ENCODE assay signal across 22 cellular contexts in the genomic region with DNA sequence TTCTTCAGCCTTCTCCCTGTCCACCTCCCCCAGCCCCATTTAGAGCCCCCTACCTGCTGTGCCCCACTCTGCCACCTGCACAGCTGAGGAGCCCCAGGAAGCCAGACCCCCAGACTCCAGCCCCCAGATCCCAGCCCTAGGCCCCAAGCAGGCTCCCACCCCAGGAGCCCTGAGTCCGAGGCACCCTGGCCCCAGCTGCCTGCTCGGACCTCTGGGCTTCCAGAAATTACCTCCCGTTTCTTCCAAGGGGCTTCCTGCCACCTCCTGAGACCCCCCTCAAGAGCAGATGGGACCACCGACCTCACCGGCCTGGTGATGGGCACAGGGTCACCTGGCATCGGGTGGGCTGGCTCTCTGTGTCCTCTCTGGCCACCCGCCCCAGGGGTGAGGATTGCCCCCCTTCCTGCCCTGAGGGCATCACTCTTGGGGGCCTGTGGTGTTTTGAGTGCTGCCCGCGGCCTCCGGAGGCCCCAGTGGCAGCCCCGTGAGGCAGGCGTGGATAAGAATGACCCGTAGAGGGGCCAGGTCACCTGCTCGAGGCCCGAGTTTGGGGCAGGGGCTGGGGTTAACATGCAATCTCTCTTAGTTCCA. TPM values are rescaled to one million over a fixed set of nuclear protein-coding genes. Genes with fewer than 3 reads are reported as not detected.
DNase-seq lines count a peak whose midpoint lies in the region; ATAC-seq and FAIRE-seq lines count a peak whose summit lies in the region.
"Had no signal": no experiment of that assay in that cellular context is flagged by ENCODE, and none has a peak within 500 bp of the region (broad histone marks: within the 10 kb centered on the region; RNA-seq: fewer than 3 reads in every experiment).

No MANE protein-coding gene starts in this region.

- H3K9me3 ChIP-seq in T-helper 17 cell (ENCODE audit: control insufficient read depth, low read length, poor library complexity, severe bottlenecking): no peaks in the 10 kb centered on the region
- H3K9me3 ChIP-seq in small intestine (ENCODE audit: control insufficient read depth, low read depth): no peaks in the 10 kb centered on the region
- H3K9me3 ChIP-seq in CD8-positive, alpha-beta memory T cell (ENCODE audit: low read length): no peaks in the 10 kb centered on the region
- H3K9me3 ChIP-seq: colonic mucosa had no signal

- peaks cover 20% of the 10 kb centered on the region for H3K27me3 ChIP-seq in H7 (ENCODE audit: control insufficient read depth, insufficient read depth, low read length)
- H3K27me3 ChIP-seq in layer of hippocampus (ENCODE audit: control insufficient read depth, insufficient read depth, low read length): peaks cover 7% of the 10 kb centered on the region
- no peaks in the 10 kb centered on the region for H3K27me3 ChIP-seq in small intestine (ENCODE audit: control insufficient read depth in 2 of 2, insufficient read depth in 2 of 2, low read length in 2 of 2)
- H3K27me3 ChIP-seq in CD8-positive, alpha-beta memory T cell (ENCODE audit: insufficient read depth, low read length, poor library complexity, severe bottlenecking): no peaks in the 10 kb centered on the region
- H3K27me3 ChIP-seq: foreskin keratinocyte had no signal

- no peak for ATAC-seq in T-helper 17 cell

- WGBS in small intestine, 3 donors: 31 to 67% (median 46%) methylated on average over 15 of the region's 15 CpGs

- CTCF ChIA-PET in CD8-positive, alpha-beta memory T cell (lab: Charles Lee): interaction anchor here (1.5 to 2.7 kb wide), 3 partner anchors 9 to 62 kb away, joined by 4 to 9 read pairs (median 4); no protein-coding TSS in a partner anchor

- no peak overlapping the region for H3K27ac Mint-ChIP-seq in T-helper 17 cell
- no peak overlapping the region for H3K27ac Mint-ChIP-seq in CD8-positive, alpha-beta memory T cell
- H3K27ac Mint-ChIP-seq: activated CD4-positive, alpha-beta T cell treated with anti-CD3 and anti-CD28 coated beads for 36 hours; activated naive CD4-positive, alpha-beta T cell treated with anti-CD3 and anti-CD28 coated beads, Interleukin-2, amount 50 U/mL, for 72 hours; stimulated activated effector memory CD8-positive, alpha-beta T cell treated with anti-CD3 and anti-CD28 coated beads, Interleukin-12 subunit alpha, Interleukin-12 subunit beta, amount 100 ng/mL, for 72 hours had no signal

- H3K36me3 ChIP-seq in H7 (replicated peaks; ENCODE audit: control insufficient read depth, insufficient read depth, low read length) (no peaks in the 10 kb centered on the region), small intestine (ENCODE audit: control insufficient read depth in 2 of 2, insufficient read depth in 2 of 2, low read length in 2 of 2) (peaks cover 0 to 7% of the 10 kb centered on the region in 2 donors)
- no peaks in the 10 kb centered on the region for H3K36me3 ChIP-seq in CD8-positive, alpha-beta memory T cell (ENCODE audit: insufficient read depth, low read length)
- H3K36me3 ChIP-seq: colonic mucosa had no signal

- DNase-seq in H7 (peak; percentile 54), T-helper 17 cell (no peak), small intestine (no peak)
- DNase-seq in stimulated activated naive CD4-positive, alpha-beta T cell treated with Interleukin-2 at 50 U/mL for 16 hours (lab: John Stamatoyannopoulos, UW): no peak
- DNase-seq in CD8-positive, alpha-beta memory T cell: no peak
- DNase-seq: activated CD4-positive, alpha-beta T cell treated with anti-CD3 and anti-CD28 coated beads for 36 hours; colonic mucosa; DND-41; foreskin keratinocyte; islet precursor cell; NCI-H146; NCI-H2171; NCI-H526; SW 1271 had no signal

- no peaks in the 10 kb centered on the region for H3K9me3 Mint-ChIP-seq in CD8-positive, alpha-beta memory T cell
- H3K9me3 Mint-ChIP-seq: activated naive CD4-positive, alpha-beta T cell treated with anti-CD3 and anti-CD28 coated beads, Interleukin-2, amount 50 U/mL, for 72 hours; IgD-negative memory B cell; stimulated activated effector memory CD8-positive, alpha-beta T cell treated with anti-CD3 and anti-CD28 coated beads, Interleukin-12 subunit alpha, Interleukin-12 subunit beta, amount 100 ng/mL, for 72 hours; type B pancreatic cell had no signal

- no peaks in the 10 kb centered on the region for H3K27me3 Mint-ChIP-seq in T-helper 17 cell
- H3K27me3 Mint-ChIP-seq in CD8-positive, alpha-beta memory T cell: no peaks in the 10 kb centered on the region

- no peak for FAIRE-seq in small intestine (lab: Jason Lieb, UNC)
- FAIRE-seq: endothelial cell of umbilical vein, TTC549 had no signal

- H3K27ac ChIP-seq in layer of hippocampus (ENCODE audit: low read depth, low read length) (peak overlapping the region; percentile 95), temporal lobe (ENCODE audit: low read depth, low read length) (peak overlapping the region; percentile 97), small intestine (ENCODE audit: low read depth in 1 of 2, low read length in 1 of 2) (no peak overlapping the region)
- H3K27ac ChIP-seq in CD8-positive, alpha-beta memory T cell (ENCODE audit: low read depth, low read length): no peak overlapping the region
- H3K27ac ChIP-seq: colonic mucosa, foreskin keratinocyte had no signal

- H3K4me3 ChIP-seq in H7 (ENCODE audit: insufficient read depth, low read depth, low read length) (no peak overlapping the region), small intestine (ENCODE audit: low read depth in 1 of 2, low read length in 2 of 2) (no peak overlapping the region)
- no peak overlapping the region for H3K4me3 ChIP-seq in CD8-positive, alpha-beta memory T cell (ENCODE audit: low read length)
- H3K4me3 ChIP-seq: colonic mucosa had no signal

- peaks cover 0 to 3% of the 10 kb centered on the region in 2 donors for H3K4me1 ChIP-seq in small intestine (ENCODE audit: control insufficient read depth in 2 of 2, insufficient read depth in 1 of 2, low read depth in 1 of 2, low read length in 1 of 2)
- peaks cover 16% of the 10 kb centered on the region for H3K4me1 ChIP-seq in CD8-positive, alpha-beta memory T cell (ENCODE audit: insufficient read depth, low read length)
- H3K4me1 ChIP-seq: foreskin keratinocyte had no signal

- H3K4me1 Mint-ChIP-seq in T-helper 17 cell: peaks cover 3% of the 10 kb centered on the region
- peaks cover 0 to 10% (median 0%) of the 10 kb centered on the region in 3 donors for H3K4me1 Mint-ChIP-seq in CD8-positive, alpha-beta memory T cell

- H3K4me3 Mint-ChIP-seq in T-helper 17 cell: peak overlapping the region; percentile 19
- H3K4me3 Mint-ChIP-seq in CD8-positive, alpha-beta memory T cell: no peak overlapping the region
- H3K4me3 Mint-ChIP-seq: activated CD4-positive, alpha-beta T cell treated with anti-CD3 and anti-CD28 coated beads for 36 hours; stimulated activated effector memory CD8-positive, alpha-beta T cell treated with anti-CD3 and anti-CD28 coated beads, Interleukin-12 subunit alpha, Interleukin-12 subunit beta, amount 100 ng/mL, for 72 hours had no signal

- POLR2A ChIA-PET in CD8-positive, alpha-beta memory T cell (lab: Charles Lee): no interaction called here

- no peaks in the 10 kb centered on the region for H3K36me3 Mint-ChIP-seq in T-helper 17 cell (ENCODE audit: low read depth)
- no peaks in the 10 kb centered on the region for H3K36me3 Mint-ChIP-seq in CD8-positive, alpha-beta memory T cell
- H3K36me3 Mint-ChIP-seq: activated naive CD4-positive, alpha-beta T cell treated with anti-CD3 and anti-CD28 coated beads, Interleukin-2, amount 50 U/mL, for 72 hours; IgD-negative memory B cell; stimulated activated effector memory CD8-positive, alpha-beta T cell treated with anti-CD3 and anti-CD28 coated beads, Interleukin-12 subunit alpha, Interleukin-12 subunit beta, amount 100 ng/mL, for 72 hours; type B pancreatic cell had no signal

RNA-seq across cellular contexts. Expression of a gene that starts 18.3 kb away (rescaled TPM):
- 264 and 269 TPM in 2 replicates for total RNA-seq in H7 (2014; rRNA removed; shearing (Covaris generic))
- total RNA-seq in T-helper 17 cell: 100 to 1,000 TPM in 1 of 2 donors, 10 to 100 TPM in 1; 60.4 to 102 TPM
- total RNA-seq in temporal lobe: 56.3 TPM
- 100 to 1,000 TPM; 163 to 188 (median 184) TPM for polyA plus RNA-seq in small intestine
- 100 to 1,000 TPM; 245 to 246 TPM for total RNA-seq in CD8-positive, alpha-beta memory T cell
- polyA plus RNA-seq in CD8-positive, alpha-beta memory T cell: 184 TPM

RNA-seq across cellular contexts. Expression of a gene that starts 23.0 kb away (rescaled TPM):
- total RNA-seq in H7 (2014; rRNA removed; shearing (Covaris generic)): 3.7 and 18.8 TPM in 2 replicates
- total RNA-seq in T-helper 17 cell: 10 to 100 TPM in 1 of 2 donors, 1 to 10 TPM in 1; 6.8 to 11.7 TPM
- 1.2 TPM for total RNA-seq in temporal lobe
- 1,000 to 10,000 TPM in 2 of 3 donors, 10 to 100 TPM in 1; 90.2 to 1,255 (median 1,014) TPM for polyA plus RNA-seq in small intestine
- 1 to 10 TPM; 7.0 to 7.8 TPM for total RNA-seq in CD8-positive, alpha-beta memory T cell
- polyA plus RNA-seq in CD8-positive, alpha-beta memory T cell: 22.9 TPM

RNA-seq across cellular contexts. Expression of a gene that starts 33.4 kb away (rescaled TPM):
- total RNA-seq in H7 (2014; rRNA removed; shearing (Covaris generic)): 27.0 and 36.0 TPM in 2 replicates
- total RNA-seq in T-helper 17 cell (10 to 100 TPM; 20.8 to 21.3 TPM), temporal lobe (7.4 TPM)
- 10 to 100 TPM; 11.9 to 22.4 (median 20.1) TPM for polyA plus RNA-seq in small intestine
- 10 to 100 TPM; 10.3 to 13.4 TPM for total RNA-seq in CD8-positive, alpha-beta memory T cell
- 27.8 TPM for polyA plus RNA-seq in CD8-positive, alpha-beta memory T cell

RNA-seq across cellular contexts. Expression of a gene that starts 34.0 kb away (rescaled TPM):
- total RNA-seq in H7 (2014; rRNA removed; shearing (Covaris generic)): 69.0 and 74.6 TPM in 2 replicates
- total RNA-seq in T-helper 17 cell (10 to 100 TPM; 55.3 to 77.1 TPM), temporal lobe (41.1 TPM)
- 10 to 100 TPM; 18.2 to 39.6 (median 35.4) TPM for polyA plus RNA-seq in small intestine
- 10 to 100 TPM; 52.1 to 54.6 TPM for total RNA-seq in CD8-positive, alpha-beta memory T cell
- 36.3 TPM for polyA plus RNA-seq in CD8-positive, alpha-beta memory T cell

RNA-seq across cellular contexts. Expression of a gene that starts 48.3 kb away (rescaled TPM):
- 48.7 and 54.6 TPM in 2 replicates for total RNA-seq in H7 (2014; rRNA removed; shearing (Covaris generic))
- total RNA-seq in T-helper 17 cell (10 to 100 TPM; 36.7 to 44.3 TPM), temporal lobe (24.8 TPM)
- polyA plus RNA-seq in small intestine: 10 to 100 TPM; 12.2 to 46.0 (median 13.6) TPM
- 10 to 100 TPM; 53.0 to 56.3 TPM for total RNA-seq in CD8-positive, alpha-beta memory T cell
- polyA plus RNA-seq in CD8-positive, alpha-beta memory T cell: 12.9 TPM

Comparison
In these comparisons a context has a peak if more than half of its experiments do, and no peak if none do; other contexts are left out.
1. H3K27ac ChIP-seq: peak in layer of hippocampus (single experiment) and temporal lobe (single experiment); none in small intestine (0 of 2) and CD8-positive, alpha-beta memory T cell (single experiment).